Comparison of ENCODE assay signal across 14 cellular contexts in genomic region chr10:26216949-26217395, GRCh38. TPM values are rescaled to one million over a fixed set of nuclear protein-coding genes. Genes with fewer than 3 reads are reported as not detected.
DNase-seq lines count a peak whose midpoint lies in the region; ATAC-seq and TF ChIP-seq lines count a peak whose summit lies in the region.
"Had no signal": no experiment of that assay in that cellular context is flagged by ENCODE, and none has a peak within 500 bp of the region (broad histone marks: within the 10 kb centered on the region; RNA-seq: fewer than 3 reads in every experiment).

No MANE protein-coding gene starts in this region.

- H3K36me3 Mint-ChIP-seq in activated CD4-positive, alpha-beta memory T cell treated with anti-CD3 and anti-CD28 coated beads for 36 hours: peaks cover 2% of the 10 kb centered on the region
- H3K36me3 Mint-ChIP-seq in activated CD4-positive, alpha-beta memory T cell treated with anti-CD3 and anti-CD28 coated beads, Interleukin-2, amount 10 ng/mL, durations not matched to agents 7 days and 5 days (ENCODE audit: low read depth): peaks cover 16% of the 10 kb centered on the region
- peaks cover 6% of the 10 kb centered on the region for H3K36me3 Mint-ChIP-seq in glutamatergic neuron (ENCODE audit: unreplicated experiment)

- no peak for TF ChIP-seq POLR2A in Peyer's patch (IDR thresholded peaks at IDR 0.05)

- POLR2A ChIA-PET in activated CD4-positive, alpha-beta memory T cell treated with anti-CD3 and anti-CD28 coated beads for 36 hours (lab: Charles Lee): no interaction called here
- POLR2A ChIA-PET in activated CD4-positive, alpha-beta memory T cell treated with anti-CD3 and anti-CD28 coated beads, Interleukin-2, amount 10 ng/mL, durations not matched to agents 7 days and 5 days (lab: Charles Lee): no interaction called here

- H3K9ac ChIP-seq in NT2/D1 (ENCODE audit: insufficient read length, low read depth): peak overlapping the region; percentile 11

- peaks cover 88% of the 10 kb centered on the region for H3K27me3 Mint-ChIP-seq in activated CD4-positive, alpha-beta memory T cell treated with anti-CD3 and anti-CD28 coated beads for 36 hours
- peaks cover 92% of the 10 kb centered on the region for H3K27me3 Mint-ChIP-seq in activated CD4-positive, alpha-beta memory T cell treated with anti-CD3 and anti-CD28 coated beads, Interleukin-2, amount 10 ng/mL, durations not matched to agents 7 days and 5 days
- H3K27me3 Mint-ChIP-seq in glutamatergic neuron (ENCODE audit: unreplicated experiment): peaks cover 37% of the 10 kb centered on the region

- no peaks in the 10 kb centered on the region for H3K9me3 ChIP-seq in NT2/D1 (ENCODE audit: insufficient read depth, low read length)
- peaks cover 0 to 5% (median 0%) of the 10 kb centered on the region in 4 donors for H3K9me3 ChIP-seq in Peyer's patch

- H3K36me3 ChIP-seq in NT2/D1 (ENCODE audit: insufficient read depth, insufficient read length, low read length) (no peaks in the 10 kb centered on the region), Peyer's patch (no peaks in the 10 kb centered on the region)
- H3K36me3 ChIP-seq: ovary had no signal

- H3K4me3 Mint-ChIP-seq in activated CD4-positive, alpha-beta memory T cell treated with anti-CD3 and anti-CD28 coated beads for 36 hours: peak overlapping the region; percentile 39
- H3K4me3 Mint-ChIP-seq in activated CD4-positive, alpha-beta memory T cell treated with anti-CD3 and anti-CD28 coated beads, Interleukin-2, amount 10 ng/mL, durations not matched to agents 7 days and 5 days: no peak overlapping the region
- H3K4me3 Mint-ChIP-seq in glutamatergic neuron (ENCODE audit: unreplicated experiment): peak overlapping the region; percentile 94

- no peak overlapping the region for H3K27ac ChIP-seq in Peyer's patch
- H3K27ac ChIP-seq: ovary had no signal

- peaks cover 14% of the 10 kb centered on the region for H3K4me1 ChIP-seq in NT2/D1 (ENCODE audit: insufficient read depth, insufficient read length)
- peaks cover 0 to 13% (median 6%) of the 10 kb centered on the region in 4 donors for H3K4me1 ChIP-seq in Peyer's patch

- H3K27me3 ChIP-seq in NT2/D1 (ENCODE audit: insufficient read depth, insufficient read length): peaks cover 99% of the 10 kb centered on the region
- H3K27me3 ChIP-seq in Peyer's patch: peaks cover 0 to 45% of the 10 kb centered on the region in 2 donors
- H3K27me3 ChIP-seq: ovary had no signal

- DNase-seq in activated CD4-positive, alpha-beta memory T cell treated with anti-CD3 and anti-CD28 coated beads for 36 hours: no peak
- no peak for DNase-seq in activated CD4-positive, alpha-beta memory T cell treated with anti-CD3 and anti-CD28 coated beads, Interleukin-2, amount 10 ng/mL, durations not matched to agents 7 days and 5 days
- no peak for DNase-seq in NT2/D1 (ENCODE audit: low read depth, low spot score)
- DNase-seq in glutamatergic neuron: no peak
- DNase-seq in stimulated activated CD8-positive, alpha-beta memory T cell treated with anti-CD3 and anti-CD28 coated beads, Interleukin-4, amount 100 ng/mL, for 48 hours: peak; percentile 23
- DNase-seq in kidney tubule cell (ENCODE audit: low spot score): no peak
- no peak for DNase-seq in Peyer's patch
- DNase-seq: activated CD8-positive, alpha-beta memory T cell treated with anti-CD3 and anti-CD28 coated beads, Interleukin-2, amount 50 U/mL, for 48 hours; NCI-H1417 treated with DMSO at 0.1 percent for 48 hours; ovary had no signal

- peaks cover 33% of the 10 kb centered on the region for H3K4me1 Mint-ChIP-seq in activated CD4-positive, alpha-beta memory T cell treated with anti-CD3 and anti-CD28 coated beads for 36 hours (ENCODE audit: low read depth)
- peaks cover 27% of the 10 kb centered on the region for H3K4me1 Mint-ChIP-seq in activated CD4-positive, alpha-beta memory T cell treated with anti-CD3 and anti-CD28 coated beads, Interleukin-2, amount 10 ng/mL, durations not matched to agents 7 days and 5 days
- peaks cover 16% of the 10 kb centered on the region for H3K4me1 Mint-ChIP-seq in glutamatergic neuron (ENCODE audit: low read depth, unreplicated experiment)

- H3K9me3 Mint-ChIP-seq in activated CD4-positive, alpha-beta memory T cell treated with anti-CD3 and anti-CD28 coated beads for 36 hours: no peaks in the 10 kb centered on the region
- no peaks in the 10 kb centered on the region for H3K9me3 Mint-ChIP-seq in activated CD4-positive, alpha-beta memory T cell treated with anti-CD3 and anti-CD28 coated beads, Interleukin-2, amount 10 ng/mL, durations not matched to agents 7 days and 5 days
- peaks cover 13% of the 10 kb centered on the region for H3K9me3 Mint-ChIP-seq in glutamatergic neuron (ENCODE audit: unreplicated experiment)

- ATAC-seq in GM21529 (IDR thresholded peaks at IDR 0.05; ENCODE audit: unreplicated experiment): no peak
- ATAC-seq: K562, Right ventricle myocardium inferior had no signal

- CTCF ChIA-PET in activated CD4-positive, alpha-beta memory T cell treated with anti-CD3 and anti-CD28 coated beads for 36 hours (lab: Charles Lee): no interaction called here
- CTCF ChIA-PET in activated CD4-positive, alpha-beta memory T cell treated with anti-CD3 and anti-CD28 coated beads, Interleukin-2, amount 10 ng/mL, durations not matched to agents 7 days and 5 days (lab: Charles Lee): no interaction called here

- no peak overlapping the region for H3K27ac Mint-ChIP-seq in activated CD4-positive, alpha-beta memory T cell treated with anti-CD3 and anti-CD28 coated beads for 36 hours
- H3K27ac Mint-ChIP-seq in activated CD4-positive, alpha-beta memory T cell treated with anti-CD3 and anti-CD28 coated beads, Interleukin-2, amount 10 ng/mL, durations not matched to agents 7 days and 5 days: no peak overlapping the region
- no peak overlapping the region for H3K27ac Mint-ChIP-seq in glutamatergic neuron (ENCODE audit: unreplicated experiment)

- intact Hi-C loops in activated CD4-positive, alpha-beta memory T cell treated with anti-CD3 and anti-CD28 coated beads for 36 hours (cut with micrococcal nuclease): no loop called here

- no peak for TF ChIP-seq CTCF in glutamatergic neuron (IDR thresholded peaks at IDR 0.05; ENCODE audit: partially characterized antibody, unreplicated experiment)
- no peak for TF ChIP-seq CTCF in Peyer's patch (IDR thresholded peaks at IDR 0.05)

- H3K4me3 ChIP-seq in NT2/D1 (ENCODE audit: insufficient read length, low read depth): peak overlapping the region; percentile 40
- no peak overlapping the region for H3K4me3 ChIP-seq in Peyer's patch
- H3K4me3 ChIP-seq: K562, ovary had no signal

RNA-seq across cellular contexts. Expression of gene GAD2, which starts 0.4 kb away (rescaled TPM):
- not detected for total RNA-seq in activated CD4-positive, alpha-beta memory T cell treated with anti-CD3 and anti-CD28 coated beads for 36 hours
- total RNA-seq in activated CD4-positive, alpha-beta memory T cell treated with anti-CD3 and anti-CD28 coated beads, Interleukin-2, amount 10 ng/mL, durations not matched to agents 7 days and 5 days: not detected
- not detected for total RNA-seq in glutamatergic neuron (ENCODE audit: unreplicated experiment)
- not detected for total RNA-seq in Peyer's patch
- total RNA-seq: glomerular endothelial cell, K562, ovary, Right ventricle myocardium inferior had no signal
